Comparison of ENCODE assay signal across 2 cellular contexts in genomic region chr12:23221066-23221465, GRCh38.
TF ChIP-seq lines count a peak whose summit lies in the region.

No MANE protein-coding gene starts in this region.

TF ChIP-seq in GM12878, 131 proteins besides CTCF, POLR2A, EP300 and RAD21 (continued from another document):
- TF ChIP-seq GABPA (IDR thresholded peaks at IDR 0.05; ENCODE audit: low read depth) (no peak), CREB1 (IDR thresholded peaks at IDR 0.05; ENCODE audit: low read depth) (no peak), ZBED1 (IDR thresholded peaks at IDR 0.05; ENCODE audit: borderline replicate concordance) (no peak), TCF3 (IDR thresholded peaks at IDR 0.05; ENCODE audit: borderline replicate concordance, insufficient read depth, low read depth, low read length) (no peak), SREBF2 (IDR thresholded peaks at IDR 0.05; ENCODE audit: low read length) (no peak), ZBTB33 (IDR thresholded peaks at IDR 0.05) (no peak), TARDBP (IDR thresholded peaks at IDR 0.05; ENCODE audit: borderline replicate concordance) (no peak), MTA3 (IDR thresholded peaks at IDR 0.05; ENCODE audit: borderline replicate concordance, low read length) (no peak), JUNB (IDR thresholded peaks at IDR 0.05) (no peak), SUPT20H (IDR thresholded peaks at IDR 0.05; ENCODE audit: borderline replicate concordance, control insufficient read depth, low read depth, low read length) (no peak), NFYA (IDR thresholded peaks at IDR 0.05; ENCODE audit: borderline replicate concordance, low read depth, low read length) (no peak), BACH1 (IDR thresholded peaks at IDR 0.05; ENCODE audit: borderline replicate concordance) (no peak), RB1 (IDR thresholded peaks at IDR 0.05; ENCODE audit: borderline replicate concordance) (no peak), ZNF217 (IDR thresholded peaks at IDR 0.05) (no peak), RELA (IDR thresholded peaks at IDR 0.05; ENCODE audit: borderline replicate concordance, partially characterized antibody) (no peak), CHD2 (IDR thresholded peaks at IDR 0.05; ENCODE audit: borderline replicate concordance, low read depth, low read length) (no peak), ETV6 (conservative IDR thresholded peaks at IDR 0.05 in 1 of 2, IDR thresholded peaks at IDR 0.05 in 1 of 2; ENCODE audit: borderline replicate concordance in 1 of 2, low read depth in 1 of 2) (no peak)

TF ChIP-seq in HepG2, 621 proteins besides CTCF, POLR2A, EP300 and RAD21:
- TF ChIP-seq, protein P1, sequence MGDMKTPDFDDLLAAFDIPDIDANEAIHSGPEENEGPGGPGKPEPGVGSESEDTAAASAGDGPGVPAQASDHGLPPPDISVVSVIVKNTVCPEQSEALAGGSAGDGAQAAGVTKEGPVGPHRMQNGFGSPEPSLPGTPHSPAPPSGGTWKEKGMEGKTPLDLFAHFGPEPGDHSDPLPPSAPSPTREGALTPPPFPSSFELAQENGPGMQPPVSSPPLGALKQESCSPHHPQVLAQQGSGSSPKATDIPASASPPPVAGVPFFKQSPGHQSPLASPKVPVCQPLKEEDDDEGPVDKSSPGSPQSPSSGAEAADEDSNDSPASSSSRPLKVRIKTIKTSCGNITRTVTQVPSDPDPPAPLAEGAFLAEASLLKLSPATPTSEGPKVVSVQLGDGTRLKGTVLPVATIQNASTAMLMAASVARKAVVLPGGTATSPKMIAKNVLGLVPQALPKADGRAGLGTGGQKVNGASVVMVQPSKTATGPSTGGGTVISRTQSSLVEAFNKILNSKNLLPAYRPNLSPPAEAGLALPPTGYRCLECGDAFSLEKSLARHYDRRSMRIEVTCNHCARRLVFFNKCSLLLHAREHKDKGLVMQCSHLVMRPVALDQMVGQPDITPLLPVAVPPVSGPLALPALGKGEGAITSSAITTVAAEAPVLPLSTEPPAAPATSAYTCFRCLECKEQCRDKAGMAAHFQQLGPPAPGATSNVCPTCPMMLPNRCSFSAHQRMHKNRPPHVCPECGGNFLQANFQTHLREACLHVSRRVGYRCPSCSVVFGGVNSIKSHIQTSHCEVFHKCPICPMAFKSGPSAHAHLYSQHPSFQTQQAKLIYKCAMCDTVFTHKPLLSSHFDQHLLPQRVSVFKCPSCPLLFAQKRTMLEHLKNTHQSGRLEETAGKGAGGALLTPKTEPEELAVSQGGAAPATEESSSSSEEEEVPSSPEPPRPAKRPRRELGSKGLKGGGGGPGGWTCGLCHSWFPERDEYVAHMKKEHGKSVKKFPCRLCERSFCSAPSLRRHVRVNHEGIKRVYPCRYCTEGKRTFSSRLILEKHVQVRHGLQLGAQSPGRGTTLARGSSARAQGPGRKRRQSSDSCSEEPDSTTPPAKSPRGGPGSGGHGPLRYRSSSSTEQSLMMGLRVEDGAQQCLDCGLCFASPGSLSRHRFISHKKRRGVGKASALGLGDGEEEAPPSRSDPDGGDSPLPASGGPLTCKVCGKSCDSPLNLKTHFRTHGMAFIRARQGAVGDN (CRISPR knock-in tag; IDR thresholded peaks at IDR 0.05), result no peak
- TF ChIP-seq STAG1 (CRISPR knock-in tag; IDR thresholded peaks at IDR 0.05) (0 out of 2 replicates have a peak, but pooled peaks have one; percentile 7), ADNP (CRISPR knock-in tag; IDR thresholded peaks at IDR 0.05) (no peak), PAF1 (CRISPR knock-in tag; IDR thresholded peaks at IDR 0.05) (no peak), SIN3A (IDR thresholded peaks at IDR 0.05; ENCODE audit: borderline replicate concordance, low read depth, low read length) (no peak), ZNF329 (CRISPR knock-in tag; IDR thresholded peaks at IDR 0.05; ENCODE audit: low read depth) (no peak)
- TF ChIP-seq, protein P2, sequence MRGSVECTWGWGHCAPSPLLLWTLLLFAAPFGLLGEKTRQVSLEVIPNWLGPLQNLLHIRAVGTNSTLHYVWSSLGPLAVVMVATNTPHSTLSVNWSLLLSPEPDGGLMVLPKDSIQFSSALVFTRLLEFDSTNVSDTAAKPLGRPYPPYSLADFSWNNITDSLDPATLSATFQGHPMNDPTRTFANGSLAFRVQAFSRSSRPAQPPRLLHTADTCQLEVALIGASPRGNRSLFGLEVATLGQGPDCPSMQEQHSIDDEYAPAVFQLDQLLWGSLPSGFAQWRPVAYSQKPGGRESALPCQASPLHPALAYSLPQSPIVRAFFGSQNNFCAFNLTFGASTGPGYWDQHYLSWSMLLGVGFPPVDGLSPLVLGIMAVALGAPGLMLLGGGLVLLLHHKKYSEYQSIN (CRISPR knock-in tag; IDR thresholded peaks at IDR 0.05; ENCODE audit: borderline replicate concordance), result no peak
